Comparison of ENCODE assay signal across 23 cellular contexts in the genomic region with DNA sequence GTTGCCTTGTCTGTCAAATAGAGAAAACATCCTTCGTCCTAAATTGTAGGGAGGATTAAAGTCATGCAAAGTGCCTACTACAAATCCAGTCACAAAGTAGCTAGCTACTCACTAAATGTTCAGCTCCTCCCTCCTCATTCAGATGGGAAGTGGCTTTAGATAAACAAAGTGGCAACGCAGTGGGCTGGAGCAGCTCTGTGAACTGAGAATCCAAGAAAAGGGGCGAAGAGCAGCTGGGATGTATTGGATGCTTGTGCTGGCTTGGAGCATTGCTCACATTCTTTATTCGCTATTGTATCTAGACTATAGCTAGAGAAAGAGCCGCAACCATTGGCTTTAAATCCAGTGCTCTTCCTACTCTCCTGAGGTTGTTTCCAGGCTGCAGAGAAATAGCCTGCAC. TPM values are rescaled to one million over a fixed set of nuclear protein-coding genes. Genes with fewer than 3 reads are reported as not detected.
DNase-seq lines count a peak whose midpoint lies in the region; ATAC-seq and TF ChIP-seq lines count a peak whose summit lies in the region.
"Had no signal": no experiment of that assay in that cellular context is flagged by ENCODE, and none has a peak within 500 bp of the region (broad histone marks: within the 10 kb centered on the region; RNA-seq: fewer than 3 reads in every experiment).

No MANE protein-coding gene starts in this region.

- H3K4me3 ChIP-seq in mammary epithelial cell (replicated peaks in 1 of 3; ENCODE audit: insufficient read depth in 1 of 3, low read depth in 2 of 3, low read length in 3 of 3) = no peak overlapping the region
- no peak overlapping the region for H3K4me3 ChIP-seq in breast epithelium
- no peak overlapping the region for H3K4me3 ChIP-seq in MG63
- no peak overlapping the region for H3K4me3 ChIP-seq in hepatocyte
- H3K4me3 ChIP-seq: K562 had no signal

- peak; percentile 83 for ATAC-seq in WTC11
- ATAC-seq in HG03565 (IDR thresholded peaks at IDR 0.05; ENCODE audit: unreplicated experiment) = no peak
- ATAC-seq: K562 had no signal

- H3K4me2 ChIP-seq in mammary epithelial cell (ENCODE audit: insufficient read depth, low read depth, low read length) (no peak overlapping the region), hepatocyte (no peak overlapping the region)

- no peaks in the 10 kb centered on the region for H3K36me3 Mint-ChIP-seq in WTC11
- H3K36me3 Mint-ChIP-seq: CD4-positive, alpha-beta memory T cell had no signal

- H3K36me3 ChIP-seq in mammary epithelial cell (ENCODE audit: insufficient read depth, low read length) (no peaks in the 10 kb centered on the region), breast epithelium (no peaks in the 10 kb centered on the region), MG63 (no peaks in the 10 kb centered on the region), hepatocyte (replicated peaks; ENCODE audit: insufficient read depth, low read depth) (no peaks in the 10 kb centered on the region)
- H3K36me3 ChIP-seq: BE2C had no signal

- H3K4me3 Mint-ChIP-seq in WTC11 = peak overlapping the region; percentile 14
- H3K4me3 Mint-ChIP-seq: CD4-positive, alpha-beta memory T cell had no signal

- H3K9me3 ChIP-seq in mammary epithelial cell (replicated peaks; ENCODE audit: insufficient read depth, low read length) (no peaks in the 10 kb centered on the region), breast epithelium (no peaks in the 10 kb centered on the region), MG63 (no peaks in the 10 kb centered on the region), hepatocyte (ENCODE audit: low read depth) (no peaks in the 10 kb centered on the region)
- H3K9me3 ChIP-seq: BE2C had no signal

- WGBS in mammary epithelial cell (ENCODE audit: low coverage, missing lambda C conversion rate) = 65% methylated on average over 5 of the region's 5 CpGs
- 30% methylated on average over 5 of the region's 5 CpGs for WGBS in hepatocyte (ENCODE audit: low lambda C conversion rate, missing lambda C conversion rate)

- peak overlapping the region; percentile 99 for H3K27ac Mint-ChIP-seq in WTC11
- H3K27ac Mint-ChIP-seq: CD4-positive, alpha-beta memory T cell had no signal

- CTCF ChIA-PET in mammary epithelial cell (lab: Charles Lee; ENCODE audit: low non-redundant PET) (no interaction called here), WTC11 (lab: Charles Lee) (interaction anchor here (1.0 to 2.9 kb wide), 10 partner anchors 10 to 168 kb away, joined by 3 to 107 read pairs (median 18); a partner anchor contains a TSS)

- TF ChIP-seq CTCF in mammary epithelial cell (conservative IDR thresholded peaks at IDR 0.05 in 1 of 2, IDR thresholded peaks at IDR 0.05 in 1 of 2; ENCODE audit: extremely low read depth in 1 of 2, insufficient read depth in 1 of 2, low read depth in 1 of 2, low read length in 2 of 2) (no peak), breast epithelium (IDR thresholded peaks at IDR 0.05) (no peak), WTC11 (IDR thresholded peaks at IDR 0.05) (no peak), hepatocyte (IDR thresholded peaks at IDR 0.05; ENCODE audit: poor library complexity) (no peak)

- no TSS peak for BruUV-seq in mammary epithelial cell (replicated peaks; lab: Mats Ljungman, UMichigan)

- H3K27me3 ChIP-seq in mammary epithelial cell (ENCODE audit: insufficient read depth, low read length) = no peaks in the 10 kb centered on the region
- peaks cover 0 to 9% of the 10 kb centered on the region in 2 donors for H3K27me3 ChIP-seq in breast epithelium
- no peaks in the 10 kb centered on the region for H3K27me3 ChIP-seq in MG63
- H3K27me3 ChIP-seq in hepatocyte = peaks cover 23% of the 10 kb centered on the region

- H3K27ac ChIP-seq in mammary epithelial cell (ENCODE audit: insufficient read depth, low read depth, low read length) = no peak overlapping the region
- no peak overlapping the region for H3K27ac ChIP-seq in breast epithelium
- no peak overlapping the region for H3K27ac ChIP-seq in hepatocyte
- H3K27ac ChIP-seq: 22Rv1 had no signal

- DNase-seq in mammary epithelial cell (no peak), breast epithelium (ENCODE audit: low spot score in 2 of 2) (no peak), WTC11 (ENCODE audit: low spot score) (peak; percentile 47), iPS-NIHi7 (ENCODE audit: extremely low spot score) (peak; percentile 55), MG63 (no peak), hepatocyte (ENCODE audit: low spot score) (no peak), DMS153 (lab: John Stamatoyannopoulos, UW) (no peak)
- DNase-seq: BE2C; CD4-positive, alpha-beta memory T cell; GOT3; NCI-H1417 treated with DMSO at 0.1 percent for 48 hours; NCI-H2029; NCI-H2171; NCI-H446; NK-92 treated with Interleukin-12 subunit alpha and Interleukin-12 subunit beta, amount 100 ng/mL, for 24 hours; OCI-M1; SIG-M5 had no signal

- H2AFZ ChIP-seq in mammary epithelial cell (ENCODE audit: low read depth, low read length) (peak overlapping the region; percentile 9), hepatocyte (no peak overlapping the region)

- no peaks in the 10 kb centered on the region for H3K79me2 ChIP-seq in mammary epithelial cell (ENCODE audit: insufficient read depth, low read length)
- no peaks in the 10 kb centered on the region for H3K79me2 ChIP-seq in hepatocyte

- in situ Hi-C loops in mammary epithelial cell (cut with MboI; ENCODE audit: low sequenced_read_pairs in 2 of 2) = no loop called here

- intact Hi-C loops in mammary epithelial cell (cut with micrococcal nuclease) = no loop called here
- intact Hi-C loops in breast epithelium (cut with DNase I; ENCODE audit: low total_unique reads) = no loop called here

- no peak overlapping the region for H3K9ac ChIP-seq in mammary epithelial cell (ENCODE audit: insufficient read depth, low read length)

- POLR2A ChIA-PET in WTC11 (lab: Charles Lee) = interaction anchor here (0.6 to 2.4 kb wide), 5 partner anchors 8 to 71 kb away, joined by 3 to 14 read pairs (median 6); a partner anchor contains a TSS

- H3K9me2 ChIP-seq in hepatocyte (replicated peaks; ENCODE audit: insufficient read depth) = no peaks in the 10 kb centered on the region

- peaks cover 67% of the 10 kb centered on the region for H3K4me1 Mint-ChIP-seq in WTC11
- H3K4me1 Mint-ChIP-seq: CD4-positive, alpha-beta memory T cell had no signal

- peaks cover 28% of the 10 kb centered on the region for H3K27me3 Mint-ChIP-seq in WTC11 (ENCODE audit: low read depth)

- no peaks in the 10 kb centered on the region for H3K9me3 Mint-ChIP-seq in WTC11
- H3K9me3 Mint-ChIP-seq: CD4-positive, alpha-beta memory T cell had no signal

- no peaks in the 10 kb centered on the region for H4K20me1 ChIP-seq in mammary epithelial cell (ENCODE audit: insufficient read depth, low read length)
- H4K20me1 ChIP-seq in hepatocyte (ENCODE audit: insufficient read depth, poor library complexity, severe bottlenecking) = no peaks in the 10 kb centered on the region

- no peaks in the 10 kb centered on the region for H3K4me1 ChIP-seq in mammary epithelial cell (ENCODE audit: insufficient read depth, low read length)
- H3K4me1 ChIP-seq in breast epithelium = no peaks in the 10 kb centered on the region
- H3K4me1 ChIP-seq in hepatocyte (ENCODE audit: insufficient read depth) = no peaks in the 10 kb centered on the region
- H3K4me1 ChIP-seq: BE2C had no signal

- dilution Hi-C loops in mammary epithelial cell (cut with HindIII; ENCODE audit: low sequenced_read_pairs) = loop anchor here (25.0 kb wide), 1 partner anchor 495 kb away; a partner anchor contains a TSS

- no peak for TF ChIP-seq POLR2A in breast epithelium (IDR thresholded peaks at IDR 0.05)

TF ChIP-seq in WTC11, 78 proteins besides CTCF, POLR2A, EP300 and RAD21 (continues in another document):
- TF ChIP-seq, protein P1, sequence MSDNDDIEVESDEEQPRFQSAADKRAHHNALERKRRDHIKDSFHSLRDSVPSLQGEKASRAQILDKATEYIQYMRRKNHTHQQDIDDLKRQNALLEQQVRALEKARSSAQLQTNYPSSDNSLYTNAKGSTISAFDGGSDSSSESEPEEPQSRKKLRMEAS (CRISPR knock-in tag; IDR thresholded peaks at IDR 0.05) = 0 out of 2 replicates have a peak, but pooled peaks have one; percentile 20
- TF ChIP-seq NFE2L1 (CRISPR knock-in tag; IDR thresholded peaks at IDR 0.05) = no peak

RNA-seq across cellular contexts. Expression of a gene that starts 10.3 kb away (rescaled TPM):
- total RNA-seq in mammary epithelial cell (not detected), breast epithelium (not detected), WTC11 (2021) (0.55 to 1.2 TPM (median 0.57 TPM) in 3 replicates), hepatocyte (not detected in 2 replicates)
- polyA plus RNA-seq in mammary epithelial cell (not detected), hepatocyte (not detected in 2 replicates)
- not detected for polyA minus RNA-seq in mammary epithelial cell
- not detected in 2 replicates for total RNA-seq in MG63 (2014; rRNA removed; shearing (Covaris generic); ENCODE audit: low replicate concordance)
- total RNA-seq: CD4-positive, alpha-beta memory T cell; HT1080; K562; RPMI7951 had no signal
- polyA plus RNA-seq: AG04450; CD4-positive, alpha-beta memory T cell; K562 had no signal

RNA-seq across cellular contexts. Expression of a gene that starts 13.8 kb away (rescaled TPM):
- total RNA-seq in mammary epithelial cell = 10 to 100 TPM in 1 of 2 donors, 1 to 10 TPM in 1; 2.4 to 30.8 TPM
- 1.1 TPM for polyA plus RNA-seq in mammary epithelial cell
- polyA minus RNA-seq in mammary epithelial cell = not detected
- 1 to 10 TPM in 1 of 3 donors, under 1 TPM in 1, not detected in 1; 0.29 to 2.9 TPM for total RNA-seq in breast epithelium
- total RNA-seq in WTC11 (2021) = 6.0 to 6.4 TPM (median 6.2 TPM) in 3 replicates
- not detected in 2 replicates for total RNA-seq in MG63 (2014; rRNA removed; shearing (Covaris generic); ENCODE audit: low replicate concordance)
- not detected in 2 replicates for total RNA-seq in hepatocyte
- not detected in 2 replicates for polyA plus RNA-seq in hepatocyte
- total RNA-seq: CD4-positive, alpha-beta memory T cell; HT1080; RPMI7951 had no signal
- polyA plus RNA-seq: AG04450 had no signal

RNA-seq across cellular contexts. Expression of a gene that starts 34.2 kb away (rescaled TPM):
- total RNA-seq in mammary epithelial cell (10 to 100 TPM; 14.5 to 78.4 TPM), breast epithelium (10 to 100 TPM; 26.1 to 49.2 (median 48.4) TPM), WTC11 (2021) (82.5 to 107 TPM (median 83.0 TPM) in 3 replicates), hepatocyte (7.0 and 11.3 TPM in 2 replicates)
- polyA plus RNA-seq in mammary epithelial cell (13.5 TPM), hepatocyte (9.9 and 21.3 TPM in 2 replicates)
- polyA minus RNA-seq in mammary epithelial cell = 47.3 TPM
- 1.9 and 3.7 TPM in 2 replicates for total RNA-seq in MG63 (2014; rRNA removed; shearing (Covaris generic); ENCODE audit: low replicate concordance)

RNA-seq across cellular contexts. Expression of a gene that starts 56.1 kb away (rescaled TPM):
- 10 to 100 TPM; 27.2 to 35.4 TPM for total RNA-seq in mammary epithelial cell
- polyA plus RNA-seq in mammary epithelial cell = 32.4 TPM
- polyA minus RNA-seq in mammary epithelial cell = 13.4 TPM
- 10 to 100 TPM; 58.6 to 93.7 (median 64.1) TPM for total RNA-seq in breast epithelium
- 7.5 to 11.8 TPM (median 11.2 TPM) in 3 replicates for total RNA-seq in WTC11 (2021)
- 8.0 and 12.9 TPM in 2 replicates for total RNA-seq in MG63 (2014; rRNA removed; shearing (Covaris generic); ENCODE audit: low replicate concordance)
- total RNA-seq in hepatocyte = 7.8 and 8.8 TPM in 2 replicates
- polyA plus RNA-seq in hepatocyte = 7.6 and 10.9 TPM in 2 replicates

Comparison
In these comparisons a context has a peak if more than half of its experiments do, and no peak if none do; other contexts are left out.
1. DNase-seq: peak in WTC11 (single experiment) and iPS-NIHi7 (single experiment); none in mammary epithelial cell (single experiment), breast epithelium (0 of 2), MG63 (single experiment), hepatocyte (single experiment) and DMS153 (single experiment).